ENCODE assay signal across 24 cellular contexts in the genomic region with DNA sequence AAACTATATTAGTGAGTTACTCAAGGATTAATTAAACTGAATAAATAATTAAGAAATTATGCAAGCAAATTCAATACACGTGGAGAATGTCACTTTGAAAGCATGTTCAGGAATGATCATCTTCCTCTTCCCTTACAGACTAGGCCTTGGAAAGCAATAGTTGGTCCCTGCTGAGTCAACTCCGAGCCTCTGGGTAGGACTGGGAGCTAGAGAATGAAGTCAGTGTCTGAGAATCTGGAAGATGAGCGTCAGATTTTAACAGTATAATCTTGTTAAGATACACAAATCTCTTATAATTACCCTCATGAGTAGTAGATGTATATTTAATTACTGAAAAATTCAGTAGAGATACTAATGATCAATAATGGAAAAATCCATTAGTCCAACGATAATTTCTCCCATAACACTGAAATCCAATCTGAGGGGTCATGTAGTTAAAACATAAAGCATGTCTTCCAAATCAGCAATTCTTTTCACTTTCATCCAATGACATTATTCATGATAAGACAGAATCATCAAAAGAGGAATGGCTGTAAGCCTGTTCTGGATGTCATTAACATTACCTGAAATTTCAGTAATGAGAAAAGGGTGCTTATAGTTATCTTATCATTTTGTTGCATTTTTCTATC.
"Had no signal": no experiment of that assay in that cellular context is flagged by ENCODE, and none has a peak within 500 bp of the region (broad histone marks: within the 10 kb centered on the region; RNA-seq: fewer than 3 reads in every experiment).

No MANE protein-coding gene starts in this region.

- H3K36me3 Mint-ChIP-seq: activated naive CD4-positive, alpha-beta T cell treated with anti-CD3 and anti-CD28 coated beads, Interleukin-2, amount 10 ng/mL, durations not matched to agents 7 days and 5 days; memory B cell; naive thymus-derived CD8-positive, alpha-beta T cell; stimulated activated memory B cell treated with anti-CD40 and anti-IgM and Interleukin-4, amounts not matched to agents 10 μg/mL and 1 μg/mL and 100 μg/mL, for 72 hours had no signal

- H3K27ac Mint-ChIP-seq: activated B cell treated with CpG ODN at 0.5 μM for 24 hours; activated CD8-positive, alpha-beta T cell treated with anti-CD3 and anti-CD28 coated beads, Interleukin-2, amount 10 ng/mL, durations not matched to agents 7 days and 5 days; activated naive CD4-positive, alpha-beta T cell treated with anti-CD3 and anti-CD28 coated beads, Interleukin-2, amount 10 ng/mL, durations not matched to agents 7 days and 5 days; activated naive CD8-positive, alpha-beta T cell treated with anti-CD3 and anti-CD28 coated beads, Interleukin-2, amount 50 U/mL, for 24 hours; memory B cell; naive thymus-derived CD8-positive, alpha-beta T cell; stimulated activated memory B cell treated with anti-CD40 and anti-IgM and Interleukin-4, amounts not matched to agents 10 μg/mL and 1 μg/mL and 100 μg/mL, for 72 hours had no signal

- H3K4me3 Mint-ChIP-seq: activated B cell treated with CpG ODN at 0.5 μM for 24 hours; activated CD8-positive, alpha-beta T cell treated with anti-CD3 and anti-CD28 coated beads, Interleukin-2, amount 10 ng/mL, durations not matched to agents 7 days and 5 days; activated naive CD4-positive, alpha-beta T cell treated with anti-CD3 and anti-CD28 coated beads, Interleukin-2, amount 10 ng/mL, durations not matched to agents 7 days and 5 days; activated naive CD8-positive, alpha-beta T cell treated with anti-CD3 and anti-CD28 coated beads, Interleukin-2, amount 50 U/mL, for 24 hours; memory B cell; naive thymus-derived CD8-positive, alpha-beta T cell; stimulated activated memory B cell treated with anti-CD40 and anti-IgM and Interleukin-4, amounts not matched to agents 10 μg/mL and 1 μg/mL and 100 μg/mL, for 72 hours had no signal

- H3K4me1 Mint-ChIP-seq: activated B cell treated with CpG ODN at 0.5 μM for 24 hours; activated naive CD4-positive, alpha-beta T cell treated with anti-CD3 and anti-CD28 coated beads, Interleukin-2, amount 10 ng/mL, durations not matched to agents 7 days and 5 days; activated naive CD8-positive, alpha-beta T cell treated with anti-CD3 and anti-CD28 coated beads, Interleukin-2, amount 50 U/mL, for 24 hours; memory B cell; stimulated activated memory B cell treated with anti-CD40 and anti-IgM and Interleukin-4, amounts not matched to agents 10 μg/mL and 1 μg/mL and 100 μg/mL, for 72 hours had no signal

- DNase-seq: activated B cell treated with CpG ODN at 0.5 μM for 24 hours; activated CD4-positive, alpha-beta T cell treated with anti-CD3 and anti-CD28 coated beads for 4 hours; activated CD8-positive, alpha-beta T cell treated with anti-CD3 and anti-CD28 coated beads, Interleukin-2, amount 10 ng/mL, durations not matched to agents 7 days and 5 days; activated effector memory CD4-positive, alpha-beta T cell treated with Interleukin-2 at 50 U/mL for 16 hours; activated naive CD4-positive, alpha-beta T cell treated with anti-CD3 and anti-CD28 coated beads, Interleukin-2, amount 10 ng/mL, durations not matched to agents 7 days and 5 days; activated naive CD8-positive, alpha-beta T cell treated with anti-CD3 and anti-CD28 coated beads, Interleukin-2, amount 50 U/mL, for 24 hours; activated T-cell treated with anti-CD3 and anti-CD28 coated beads, Interleukin-2, amount 50 U/mL, for 48 hours; aorta; cortex of kidney; hypothalamus; kidney; left lung; naive thymus-derived CD8-positive, alpha-beta T cell; ovary; right lobe of liver; spleen; stimulated activated CD4-positive, alpha-beta T cell treated with anti-CD3 and anti-CD28 coated beads, Interleukin-4, amount 100 ng/mL, for 4 hours; T-helper 2 cell; upper lobe of left lung had no signal

- H3K9me3 Mint-ChIP-seq: activated B cell treated with CpG ODN at 0.5 μM for 24 hours; activated naive CD4-positive, alpha-beta T cell treated with anti-CD3 and anti-CD28 coated beads, Interleukin-2, amount 10 ng/mL, durations not matched to agents 7 days and 5 days; activated naive CD8-positive, alpha-beta T cell treated with anti-CD3 and anti-CD28 coated beads, Interleukin-2, amount 50 U/mL, for 24 hours; memory B cell; naive thymus-derived CD8-positive, alpha-beta T cell; stimulated activated memory B cell treated with anti-CD40 and anti-IgM and Interleukin-4, amounts not matched to agents 10 μg/mL and 1 μg/mL and 100 μg/mL, for 72 hours had no signal

- H3K9me3 ChIP-seq: breast epithelium, ovary, right lobe of liver, spleen, thoracic aorta, upper lobe of left lung had no signal

- H3K4me3 ChIP-seq: breast epithelium, left lung, ovary, right lobe of liver, spleen, thoracic aorta, upper lobe of left lung had no signal

- H3K36me3 ChIP-seq: breast epithelium, left lung, ovary, right lobe of liver, spleen, thoracic aorta, upper lobe of left lung had no signal

- H3K27ac ChIP-seq: breast epithelium, left lung, ovary, right lobe of liver, spleen, thoracic aorta, upper lobe of left lung had no signal

- H3K27me3 ChIP-seq: breast epithelium, left lung, ovary, right lobe of liver, spleen, upper lobe of left lung had no signal

- FAIRE-seq: frontal cortex, kidney had no signal

- H3K27me3 Mint-ChIP-seq: activated B cell treated with CpG ODN at 0.5 μM for 24 hours; activated naive CD4-positive, alpha-beta T cell treated with anti-CD3 and anti-CD28 coated beads, Interleukin-2, amount 10 ng/mL, durations not matched to agents 7 days and 5 days; memory B cell; stimulated activated memory B cell treated with anti-CD40 and anti-IgM and Interleukin-4, amounts not matched to agents 10 μg/mL and 1 μg/mL and 100 μg/mL, for 72 hours had no signal

- H3K4me1 ChIP-seq: breast epithelium, left lung, right lobe of liver, spleen, upper lobe of left lung had no signal
